10 cellular contexts compared by ENCODE assay signal in genomic region chr12:54411398-54412241, GRCh38. TPM values are rescaled to one million over a fixed set of nuclear protein-coding genes. Genes with fewer than 3 reads are reported as not detected.
DNase-seq lines count a peak whose midpoint lies in the region; ATAC-seq, FAIRE-seq and TF ChIP-seq lines count a peak whose summit lies in the region.
"Had no signal": no experiment of that assay in that cellular context is flagged by ENCODE, and none has a peak within 500 bp of the region (broad histone marks: within the 10 kb centered on the region; RNA-seq: fewer than 3 reads in every experiment).

No MANE protein-coding gene starts in this region.

- peak overlapping the region; percentile 25 for H3K4me3 Mint-ChIP-seq in activated T-cell treated with anti-CD3 and anti-CD28 coated beads, Interleukin-2, amount 50 U/mL, for 24 hours
- no peak overlapping the region for H3K4me3 Mint-ChIP-seq in Calu3 (ENCODE audit: low read depth, unreplicated experiment)
- H3K4me3 Mint-ChIP-seq: brain had no signal

- no peak for TF ChIP-seq CTCF in A549 (IDR thresholded peaks at IDR 0.05)
- TF ChIP-seq CTCF in Calu3 (IDR thresholded peaks at IDR 0.05; ENCODE audit: unreplicated experiment): no peak

- TF ChIP-seq POLR2A in A549 (IDR thresholded peaks at IDR 0.05; ENCODE audit: low read length): no peak

- H3K4me3 ChIP-seq in A549 (no peak overlapping the region), rectal smooth muscle tissue (ENCODE audit: low read length) (no peak overlapping the region)

- no peak overlapping the region for H3K9ac ChIP-seq in rectal smooth muscle tissue (ENCODE audit: low read length)

- H3K36me3 ChIP-seq in rectal smooth muscle tissue (ENCODE audit: control insufficient read depth, insufficient read depth, low read length): peaks cover 13% of the 10 kb centered on the region

- ATAC-seq in A549 (peak; percentile 79 to 87), HG03039 (IDR thresholded peaks at IDR 0.05; ENCODE audit: unreplicated experiment) (no peak)

- intact Hi-C loops in Calu3 (cut with micrococcal nuclease; ENCODE audit: unreplicated experiment): no loop called here

- peak overlapping the region; percentile 91 for H3K27ac Mint-ChIP-seq in activated T-cell treated with anti-CD3 and anti-CD28 coated beads, Interleukin-2, amount 50 U/mL, for 24 hours
- no peak overlapping the region for H3K27ac Mint-ChIP-seq in Calu3 (ENCODE audit: unreplicated experiment)

- 63% methylated on average over 8 of the region's 10 CpGs for WGBS in A549 (ENCODE audit: missing lambda C conversion rate)

- peaks cover 58% of the 10 kb centered on the region for H3K4me1 Mint-ChIP-seq in activated T-cell treated with anti-CD3 and anti-CD28 coated beads, Interleukin-2, amount 50 U/mL, for 24 hours (ENCODE audit: low read depth)
- peaks cover 12% of the 10 kb centered on the region for H3K4me1 Mint-ChIP-seq in Calu3 (ENCODE audit: low read depth, unreplicated experiment)

- BruUV-seq in Calu3 (replicated peaks; lab: Mats Ljungman, UMichigan): no TSS peak

- H3K4me1 ChIP-seq in A549 (peaks cover 42% of the 10 kb centered on the region), rectal smooth muscle tissue (ENCODE audit: control insufficient read depth, insufficient read depth, low read length) (peaks cover 34% of the 10 kb centered on the region)

- no peaks in the 10 kb centered on the region for H3K27me3 ChIP-seq in rectal smooth muscle tissue (ENCODE audit: control insufficient read depth, insufficient read depth, low read length)

- DNase-seq in A549 (ENCODE audit: low read depth in 1 of 2, low spot score in 1 of 2) (peak in 1 of 2 experiments; percentile 53), LHCN-M2 (ENCODE audit: low read depth) (peak; percentile 97), fibroblast of peridontal ligament (ENCODE audit: extremely low read depth) (peak; percentile 95), Calu3 (no peak), anterior cingulate cortex (lab: John Stamatoyannopoulos, UW) (no peak)
- peak; percentile 73 for DNase-seq in activated T-cell treated with anti-CD3 and anti-CD28 coated beads, Interleukin-2, amount 50 U/mL, for 24 hours

- H3K27ac ChIP-seq in A549 (peak overlapping the region; percentile 52 to 74; a peak in 4 of 6 replicates), rectal smooth muscle tissue (ENCODE audit: low read depth, low read length) (peak overlapping the region; percentile 65)

- POLR2A ChIA-PET in A549 (lab: Yijun Ruan, JAX): interaction anchor here (0.8 kb wide), 1 partner anchor 9 kb away, joined by 3 read pairs; no protein-coding TSS in a partner anchor

- no peak for FAIRE-seq in A549 (lab: Jason Lieb, UNC)
- FAIRE-seq: G401.6 had no signal

- no peaks in the 10 kb centered on the region for H3K27me3 Mint-ChIP-seq in activated T-cell treated with anti-CD3 and anti-CD28 coated beads, Interleukin-2, amount 50 U/mL, for 24 hours
- H3K27me3 Mint-ChIP-seq in Calu3 (ENCODE audit: unreplicated experiment): peaks cover 7% of the 10 kb centered on the region

- TF ChIP-seq EP300 in A549 (IDR thresholded peaks at IDR 0.05): no peak

- peaks cover 31% of the 10 kb centered on the region for H3K36me3 Mint-ChIP-seq in activated T-cell treated with anti-CD3 and anti-CD28 coated beads, Interleukin-2, amount 50 U/mL, for 24 hours (ENCODE audit: low read depth)
- no peaks in the 10 kb centered on the region for H3K36me3 Mint-ChIP-seq in Calu3 (ENCODE audit: insufficient read depth, unreplicated experiment)
- H3K36me3 Mint-ChIP-seq: brain had no signal

- H3K4me2 ChIP-seq in A549: peak overlapping the region; percentile 54

- CTCF ChIA-PET in A549 (lab: Yijun Ruan, JAX) (interaction anchor here (1.1 to 47.9 kb wide), 9 partner anchors 8 to 41 kb away, joined by 3 to 1279 read pairs (median 5); no protein-coding TSS in a partner anchor), Calu3 (lab: Charles Lee) (interaction anchor here (1.5 kb wide), 1 partner anchor 12 kb away, joined by 8 read pairs; no protein-coding TSS in a partner anchor)

- TF ChIP-seq RAD21 in A549 (conservative IDR thresholded peaks at IDR 0.05 in 1 of 2, IDR thresholded peaks at IDR 0.05 in 1 of 2): no peak

- H3K9me3 ChIP-seq in A549: no peaks in the 10 kb centered on the region

- no peaks in the 10 kb centered on the region for H3K9me3 Mint-ChIP-seq in activated T-cell treated with anti-CD3 and anti-CD28 coated beads, Interleukin-2, amount 50 U/mL, for 24 hours
- H3K9me3 Mint-ChIP-seq in Calu3 (ENCODE audit: low read depth, unreplicated experiment): no peaks in the 10 kb centered on the region
- H3K9me3 Mint-ChIP-seq: brain had no signal

TF ChIP-seq in A549, 52 proteins besides CTCF, POLR2A, EP300 and RAD21:
- TF ChIP-seq HOXB13 (CRISPR knock-in tag; IDR thresholded peaks at IDR 0.05; ENCODE audit: low read depth) (no peak), MAFK (IDR thresholded peaks at IDR 0.05; ENCODE audit: partially characterized antibody) (no peak), POLR2AphosphoS2 (conservative IDR thresholded peaks at IDR 0.05; ENCODE audit: low read length) (no peak), USF2 (IDR thresholded peaks at IDR 0.05) (peak; percentile 65), CBX2 (IDR thresholded peaks at IDR 0.05; ENCODE audit: borderline replicate concordance, low read depth) (no peak), FOSL2 (IDR thresholded peaks at IDR 0.05) (peak; percentile 27; the same call in 1 of the 2 replicates), FOSL2 (CRISPR knock-in tag; IDR thresholded peaks at IDR 0.05) (peak; percentile 58), MAX (IDR thresholded peaks at IDR 0.05) (peak; percentile 22; the same call in 1 of the 2 replicates), JUNB (IDR thresholded peaks at IDR 0.05) (peak; percentile 51; the same call in 1 of the 2 replicates)

RNA-seq across cellular contexts. Expression of gene ITGA5, which starts 7.4 kb away (rescaled TPM):
- polyA plus RNA-seq in A549 (2011; rRNA removed) (31.7 and 36.1 TPM in 2 replicates), A549 (2017; fragmentation: RNase III; extraction: RNeasy Plus Mini Kit Qiagen cat#74134 plus additional on column Dnase treatment) (21.5 to 30.0 TPM (median 27.2 TPM) in 3 replicates)
- 16.5 and 22.7 TPM in 2 replicates for polyA plus RNA-seq in A549 (2012; cell fraction: cytosol; rRNA removed)
- 49.4 and 51.0 TPM in 2 replicates for polyA plus RNA-seq in A549 (2012; cell fraction: nucleus; rRNA removed)
- polyA minus RNA-seq in A549 (2011; rRNA and poly(A)+ RNA removed): 57.4 and 67.8 TPM in 2 replicates
- total RNA-seq in LHCN-M2 (2014; rRNA removed) (202 and 242 TPM in 2 replicates), Calu3 (2022) (8.0 and 9.5 TPM in 2 replicates)
- polyA plus RNA-seq in LHCN-M2 (2012): 120 TPM

RNA-seq across cellular contexts. Expression of gene ZNF385A, which starts 27.1 kb away (rescaled TPM):
- polyA plus RNA-seq in A549 (2011; rRNA removed): 1.8 and 3.0 TPM in 2 replicates
- 3.6 and 5.9 TPM in 2 replicates for polyA plus RNA-seq in A549 (2012; cell fraction: cytosol; rRNA removed)
- 3.9 and 4.4 TPM in 2 replicates for polyA plus RNA-seq in A549 (2012; cell fraction: nucleus; rRNA removed)
- 10.0 to 14.9 TPM (median 14.1 TPM) in 3 replicates for polyA plus RNA-seq in A549 (2017; fragmentation: RNase III; extraction: RNeasy Plus Mini Kit Qiagen cat#74134 plus additional on column Dnase treatment)
- 9.2 and 9.4 TPM in 2 replicates for polyA minus RNA-seq in A549 (2011; rRNA and poly(A)+ RNA removed)
- total RNA-seq in LHCN-M2 (2014; rRNA removed): 2.6 and 3.7 TPM in 2 replicates
- polyA plus RNA-seq in LHCN-M2 (2012): 6.2 TPM
- 9.1 and 9.5 TPM in 2 replicates for total RNA-seq in Calu3 (2022)

RNA-seq across cellular contexts. Expression of gene GPR84, which starts 47.3 kb away (rescaled TPM):
- polyA plus RNA-seq in A549 (2011; rRNA removed) (not detected in 2 replicates), A549 (2017; fragmentation: RNase III; extraction: RNeasy Plus Mini Kit Qiagen cat#74134 plus additional on column Dnase treatment) (0.04 TPM in 1 of 3 replicates, not detected in the others)
- 0.04 TPM in 1 of 2 replicates, not detected in the other for polyA plus RNA-seq in A549 (2012; cell fraction: cytosol; rRNA removed)
- polyA plus RNA-seq in A549 (2012; cell fraction: nucleus; rRNA removed): 0.15 and 0.18 TPM in 2 replicates
- polyA minus RNA-seq in A549 (2011; rRNA and poly(A)+ RNA removed): not detected in 2 replicates
- total RNA-seq in LHCN-M2 (2014; rRNA removed) (not detected in 2 replicates), Calu3 (2022) (not detected in 2 replicates)
- polyA plus RNA-seq in LHCN-M2 (2012): not detected

Comparison
In these comparisons a context has a peak if more than half of its experiments do, and no peak if none do; other contexts are left out.
1. DNase-seq: peak in LHCN-M2 (single experiment), activated T-cell treated with anti-CD3 and anti-CD28 coated beads, Interleukin-2, amount 50 U/mL, for 24 hours (single experiment) and fibroblast of peridontal ligament (single experiment); none in Calu3 (single experiment) and anterior cingulate cortex (0 of 58).
2. RNA of gene ITGA5, which starts 7.4 kb away (total RNA-seq): 202 to 242 TPM in LHCN-M2; 8.0 to 9.5 TPM in Calu3; every median in the first group is over 10 times any median in the second.